19 cellular contexts compared by ENCODE assay signal in the genomic region with DNA sequence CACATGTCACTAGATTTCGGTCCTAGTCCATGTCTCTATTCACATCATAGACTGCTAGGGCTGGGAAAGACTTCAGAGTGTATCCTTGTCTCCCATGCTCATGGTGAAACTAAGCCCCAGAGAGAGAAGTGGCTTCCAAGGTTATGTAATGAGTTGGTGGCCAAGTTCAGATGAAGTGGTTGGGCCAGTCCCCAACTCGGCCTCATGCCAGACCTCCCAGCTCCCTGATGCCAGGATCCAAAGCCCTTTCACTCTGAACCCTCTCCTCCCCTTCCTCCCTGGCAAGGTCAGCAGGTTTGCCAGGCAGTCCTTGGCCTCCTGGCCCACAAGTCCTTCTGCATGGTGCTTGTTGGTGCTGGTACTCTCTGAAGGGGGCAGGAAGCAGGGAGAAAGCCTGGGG.
DNase-seq lines count a peak whose midpoint lies in the region; ATAC-seq and TF ChIP-seq lines count a peak whose summit lies in the region.
"Had no signal": no experiment of that assay in that cellular context is flagged by ENCODE, and none has a peak within 500 bp of the region (broad histone marks: within the 10 kb centered on the region; RNA-seq: fewer than 3 reads in every experiment).

No MANE protein-coding gene starts in this region.

- peaks cover 0 to 18% (median 11%) of the 10 kb centered on the region in 5 donors for H3K27me3 Mint-ChIP-seq in naive thymus-derived CD8-positive, alpha-beta T cell

- H3K27ac Mint-ChIP-seq in naive thymus-derived CD8-positive, alpha-beta T cell, result no peak overlapping the region
- H3K27ac Mint-ChIP-seq: stimulated activated naive CD8-positive, alpha-beta T cell treated with anti-CD3 and anti-CD28 coated beads, Interleukin-15, amount 100 ng/mL, for 72 hours had no signal

- H3K4me3 Mint-ChIP-seq in naive thymus-derived CD8-positive, alpha-beta T cell, result no peak overlapping the region
- H3K4me3 Mint-ChIP-seq: central memory CD8-positive, alpha-beta T cell; stimulated activated naive CD8-positive, alpha-beta T cell treated with anti-CD3 and anti-CD28 coated beads, Interleukin-15, amount 100 ng/mL, for 72 hours had no signal

- H3K27ac ChIP-seq in VCaP, result peak overlapping the region; percentile 66; the same call in 1 of the 2 replicates
- peak overlapping the region in 1 of 5 donors; percentile 5 for H3K27ac ChIP-seq in stomach
- H3K27ac ChIP-seq in RWPE1, result no peak overlapping the region
- H3K27ac ChIP-seq: 22Rv1 had no signal

- no peak for TF ChIP-seq CTCF in VCaP (conservative IDR thresholded peaks at IDR 0.05)
- TF ChIP-seq CTCF in stomach (IDR thresholded peaks at IDR 0.05), result no peak
- no peak for TF ChIP-seq CTCF in RWPE1 (conservative IDR thresholded peaks at IDR 0.05; ENCODE audit: low read depth)

- DNase-seq in DMS53 (lab: John Stamatoyannopoulos, UW) (peak; percentile 13), DMS53 treated with DMSO at 0.1 percent for 48 hours (lab: John Stamatoyannopoulos, UW; ENCODE audit: unreplicated experiment) (no peak), left lobe of liver (ENCODE audit: low spot score) (peak; percentile 56), stomach (peak; percentile 90), RWPE1 (ENCODE audit: low spot score) (no peak)
- no peak for DNase-seq in activated CD8-positive, alpha-beta memory T cell treated with anti-CD3 and anti-CD28 coated beads, Interleukin-2, amount 50 U/mL, for 4 hours
- no peak for DNase-seq in naive thymus-derived CD8-positive, alpha-beta T cell
- DNase-seq: activated CD4-positive, alpha-beta T cell treated with anti-CD3 and anti-CD28 coated beads, Interleukin-2, amount 50 U/mL, for 4 hours; activated naive CD4-positive, alpha-beta T cell; erythroblast; foreskin melanocyte; NCI-H1436 treated with DMSO at 0.1 percent for 48 hours; NCI-H446; stimulated activated CD4-positive, alpha-beta T cell treated with anti-CD3 and anti-CD28 coated beads, Interleukin-2, amount 100 ng/mL, for 24 hours; stimulated activated naive CD8-positive, alpha-beta T cell treated with anti-CD3 and anti-CD28 coated beads, Interleukin-15, amount 100 ng/mL, for 72 hours; T-helper 1 cell had no signal

- H3K4me3 ChIP-seq in stomach, result no peak overlapping the region

- H3K9me3 Mint-ChIP-seq in naive thymus-derived CD8-positive, alpha-beta T cell, result no peaks in the 10 kb centered on the region
- H3K9me3 Mint-ChIP-seq: central memory CD8-positive, alpha-beta T cell had no signal

- no peaks in the 10 kb centered on the region for H3K36me3 ChIP-seq in stomach

- intact Hi-C loops in stomach (cut with DNase I; ENCODE audit: low total_unique reads), result no loop called here

- CTCF ChIA-PET in RWPE1 (lab: Yijun Ruan, JAX), result no interaction called here

- peaks cover 0 to 30% (median 9%) of the 10 kb centered on the region in 4 donors for H3K4me1 ChIP-seq in stomach

- POLR2A ChIA-PET in RWPE1 (lab: Yijun Ruan, JAX; ENCODE audit: low non-redundant PET), result no interaction called here
- POLR2A ChIA-PET in naive thymus-derived CD8-positive, alpha-beta T cell (lab: Charles Lee), result no interaction called here

- H3K27me3 ChIP-seq in stomach, result peaks cover 0 to 4% (median 0%) of the 10 kb centered on the region in 3 donors

- peak; percentile 68 for ATAC-seq in left lobe of liver
- no peak for ATAC-seq in naive thymus-derived CD8-positive, alpha-beta T cell

- no peaks in the 10 kb centered on the region for H3K9me3 ChIP-seq in stomach

- no peak for TF ChIP-seq EP300 in stomach (IDR thresholded peaks at IDR 0.05)

- WGBS in stomach, 5 donors, result 48 to 70% (median 57%) methylated on average over 2 of the region's 2 CpGs

- peaks cover 9 to 14% (median 11%) of the 10 kb centered on the region in 4 donors for H3K4me1 Mint-ChIP-seq in naive thymus-derived CD8-positive, alpha-beta T cell

- TF ChIP-seq POLR2A in stomach (IDR thresholded peaks at IDR 0.05), result no peak

- no peaks in the 10 kb centered on the region for H3K36me3 Mint-ChIP-seq in naive thymus-derived CD8-positive, alpha-beta T cell

Comparison
In these comparisons a context has a peak if more than half of its experiments do, and no peak if none do; other contexts are left out.
1. DNase-seq: peak in DMS53 (single experiment), left lobe of liver (single experiment) and stomach (single experiment); none in DMS53 treated with DMSO at 0.1 percent for 48 hours (single experiment), RWPE1 (single experiment), activated CD8-positive, alpha-beta memory T cell treated with anti-CD3 and anti-CD28 coated beads, Interleukin-2, amount 50 U/mL, for 4 hours (single experiment) and naive thymus-derived CD8-positive, alpha-beta T cell (0 of 10).